In the genomic region with DNA sequence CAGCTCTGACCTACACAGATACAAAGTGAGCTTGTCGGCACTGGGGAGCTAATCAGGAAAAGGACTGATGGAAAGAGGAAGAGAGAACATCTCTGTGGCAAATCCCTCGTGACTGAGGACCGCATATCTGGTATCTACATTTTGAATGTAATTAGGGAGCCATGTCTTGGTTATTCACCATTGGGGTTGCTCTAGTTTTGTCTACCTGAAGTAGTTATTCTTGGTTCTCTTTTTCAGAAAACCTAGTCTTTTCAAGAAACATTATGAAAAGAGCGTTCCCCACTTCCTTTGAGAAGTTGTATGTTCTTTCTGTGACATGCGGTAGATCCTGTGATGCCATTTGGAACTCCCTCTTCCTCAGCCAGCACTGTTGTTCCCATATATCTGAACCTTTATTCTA, we compare ENCODE assay signal across 11 cellular contexts.
DNase-seq lines count a peak whose midpoint lies in the region; ATAC-seq lines count a peak whose summit lies in the region.
"Had no signal": no experiment of that assay in that cellular context is flagged by ENCODE, and none has a peak within 500 bp of the region (broad histone marks: within the 10 kb centered on the region; RNA-seq: fewer than 3 reads in every experiment).

No MANE protein-coding gene starts in this region.

- DNase-seq in GM19238 (ENCODE audit: insufficient read length, low spot score) (peak; percentile 19), NCI-H2107 treated with DMSO at 0.1 percent for 48 hours (lab: John Stamatoyannopoulos, UW; ENCODE audit: unreplicated experiment) (no peak), amniotic stem cell (lab: John Stamatoyannopoulos, UW) (no peak), NCI-H510A (lab: John Stamatoyannopoulos, UW) (no peak), occipital lobe (lab: John Stamatoyannopoulos, UW) (no peak)
- no peak for DNase-seq in activated T-helper 1 cell treated with anti-CD3 and anti-CD28 coated beads, Interleukin-12 subunit alpha, Interleukin-12 subunit beta, Interleukin-2, Interleukin-4 antibody, amounts not matched to agents 30 ng/mL and 10 ng/mL and 1 ng/mL, durations not matched to agents 14 hours and 24 hours and 36 hours (ENCODE audit: low spot score)
- DNase-seq: mesendoderm, NCI-H748 treated with DMSO at 0.1 percent for 48 hours had no signal

- peak overlapping the region; percentile 60 to 95 (median 89) for H3K4me2 ChIP-seq in BLaER1 treated with 17β-estradiol and CSF1 and Interleukin-3, amounts not matched to agents 10 nM and 100 nM

- H3K36me3 Mint-ChIP-seq in activated T-helper 1 cell treated with anti-CD3 and anti-CD28 coated beads, Interleukin-12 subunit alpha, Interleukin-12 subunit beta, Interleukin-2, Interleukin-4 antibody, amounts not matched to agents 30 ng/mL and 10 ng/mL and 1 ng/mL, durations not matched to agents 14 hours and 24 hours and 36 hours (ENCODE audit: low read depth): peaks cover 33% of the 10 kb centered on the region
- H3K36me3 Mint-ChIP-seq: brain had no signal

- peak overlapping the region in 3 of 10 experiments; percentile 12 to 36 (median 13); a peak in 2 of 20 replicates for H3K4me3 ChIP-seq in BLaER1 treated with 17β-estradiol and CSF1 and Interleukin-3, amounts not matched to agents 10 nM and 100 nM

- peaks cover 82% of the 10 kb centered on the region for H3K4me1 Mint-ChIP-seq in activated T-helper 1 cell treated with anti-CD3 and anti-CD28 coated beads, Interleukin-12 subunit alpha, Interleukin-12 subunit beta, Interleukin-2, Interleukin-4 antibody, amounts not matched to agents 30 ng/mL and 10 ng/mL and 1 ng/mL, durations not matched to agents 14 hours and 24 hours and 36 hours (ENCODE audit: low read depth)

- intact Hi-C loops in activated T-helper 1 cell treated with anti-CD3 and anti-CD28 coated beads, Interleukin-12 subunit alpha, Interleukin-12 subunit beta, Interleukin-2, Interleukin-4 antibody, amounts not matched to agents 30 ng/mL and 10 ng/mL and 1 ng/mL, durations not matched to agents 14 hours and 24 hours and 36 hours (cut with micrococcal nuclease): loop anchor here (1.0 to 10.0 kb wide), 5 partner anchors 9 to 1857 kb away; partner anchors contain the start of genes CUL3 and IRS1

- H3K27ac ChIP-seq in BLaER1 treated with 17β-estradiol and CSF1 and Interleukin-3, amounts not matched to agents 10 nM and 100 nM: peak overlapping the region in 10 of 11 experiments; percentile 52 to 98 (median 70); a peak in 20 of 22 replicates

- H3K27me3 Mint-ChIP-seq in activated T-helper 1 cell treated with anti-CD3 and anti-CD28 coated beads, Interleukin-12 subunit alpha, Interleukin-12 subunit beta, Interleukin-2, Interleukin-4 antibody, amounts not matched to agents 30 ng/mL and 10 ng/mL and 1 ng/mL, durations not matched to agents 14 hours and 24 hours and 36 hours (ENCODE audit: insufficient read depth): no peaks in the 10 kb centered on the region
- H3K27me3 Mint-ChIP-seq: brain had no signal

- H3K36me3 ChIP-seq in BLaER1 treated with 17β-estradiol and CSF1 and Interleukin-3, amounts not matched to agents 10 nM and 100 nM: peaks cover 0 to 49% (median 35%) of the 10 kb centered on the region in 11 experiments; a peak in 19 of 22 replicates

- H3K9me3 ChIP-seq in BLaER1 treated with 17β-estradiol and CSF1 and Interleukin-3, amounts not matched to agents 10 nM and 100 nM (replicated peaks in 1 of 11): no peaks in the 10 kb centered on the region

- peaks cover 0 to 84% (median 70%) of the 10 kb centered on the region in 11 experiments; a peak in 16 of 22 replicates for H4K20me1 ChIP-seq in BLaER1 treated with 17β-estradiol and CSF1 and Interleukin-3, amounts not matched to agents 10 nM and 100 nM

- ATAC-seq in HG03060 (IDR thresholded peaks at IDR 0.05; ENCODE audit: low read depth, unreplicated experiment): peak; percentile 89

- H3K27me3 ChIP-seq in BLaER1 treated with 17β-estradiol and CSF1 and Interleukin-3, amounts not matched to agents 10 nM and 100 nM: no peaks in the 10 kb centered on the region

- H3K9ac ChIP-seq in BLaER1 treated with 17β-estradiol and CSF1 and Interleukin-3, amounts not matched to agents 10 nM and 100 nM: peak overlapping the region in 8 of 11 experiments; percentile 14 to 62 (median 53); a peak in 9 of 22 replicates

- no peaks in the 10 kb centered on the region for H3K9me3 Mint-ChIP-seq in activated T-helper 1 cell treated with anti-CD3 and anti-CD28 coated beads, Interleukin-12 subunit alpha, Interleukin-12 subunit beta, Interleukin-2, Interleukin-4 antibody, amounts not matched to agents 30 ng/mL and 10 ng/mL and 1 ng/mL, durations not matched to agents 14 hours and 24 hours and 36 hours

- H3K4me1 ChIP-seq in BLaER1 treated with 17β-estradiol and CSF1 and Interleukin-3, amounts not matched to agents 10 nM and 100 nM: peaks cover 58 to 81% (median 67%) of the 10 kb centered on the region in 10 experiments

- peak overlapping the region; percentile 81 for H3K4me3 Mint-ChIP-seq in activated T-helper 1 cell treated with anti-CD3 and anti-CD28 coated beads, Interleukin-12 subunit alpha, Interleukin-12 subunit beta, Interleukin-2, Interleukin-4 antibody, amounts not matched to agents 30 ng/mL and 10 ng/mL and 1 ng/mL, durations not matched to agents 14 hours and 24 hours and 36 hours

- H3K27ac Mint-ChIP-seq in activated T-helper 1 cell treated with anti-CD3 and anti-CD28 coated beads, Interleukin-12 subunit alpha, Interleukin-12 subunit beta, Interleukin-2, Interleukin-4 antibody, amounts not matched to agents 30 ng/mL and 10 ng/mL and 1 ng/mL, durations not matched to agents 14 hours and 24 hours and 36 hours: peak overlapping the region; percentile 91
